8 cellular contexts compared by ENCODE assay signal in the genomic region with DNA sequence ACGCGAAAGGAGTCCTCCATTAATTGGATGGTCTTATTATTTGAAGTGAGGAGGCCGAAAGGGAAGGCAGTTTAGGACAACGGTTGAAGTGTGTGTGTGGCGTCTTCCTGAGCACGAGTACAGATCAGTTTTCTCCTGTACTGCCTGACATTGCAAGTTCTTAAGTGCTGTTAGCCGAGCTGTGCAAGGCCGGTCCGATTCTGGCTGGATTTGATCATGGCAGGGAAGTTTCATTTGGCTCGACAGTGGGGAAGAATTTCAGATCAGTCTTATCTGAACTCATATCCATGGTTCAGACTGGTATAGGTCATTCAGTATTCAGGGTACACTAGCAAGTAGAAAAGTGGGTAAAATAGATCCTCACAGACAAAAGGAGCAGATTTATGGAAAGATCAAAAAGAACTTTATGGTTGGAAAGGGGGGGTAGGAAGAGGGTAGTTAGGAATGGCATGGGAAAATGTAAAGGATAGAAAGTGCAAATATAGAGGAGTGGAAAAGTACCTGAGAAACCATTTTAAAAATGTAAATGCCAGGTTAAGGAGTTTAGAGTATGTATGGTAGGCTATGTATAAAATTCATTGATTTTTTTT. TPM values are rescaled to one million over a fixed set of nuclear protein-coding genes. Genes with fewer than 3 reads are reported as not detected.
DNase-seq lines count a peak whose midpoint lies in the region; ATAC-seq and TF ChIP-seq lines count a peak whose summit lies in the region.

No MANE protein-coding gene starts in this region.

- H3K27ac Mint-ChIP-seq in activated CD8-positive, alpha-beta T cell treated with anti-CD3 and anti-CD28 coated beads for 36 hours, result no peak overlapping the region
- no peak overlapping the region for H3K27ac Mint-ChIP-seq in stimulated activated naive B cell treated with anti-CD40 and anti-IgM and Interleukin-4, amounts not matched to agents 10 μg/mL and 1 μg/mL and 100 μg/mL, for 72 hours

- POLR2A ChIA-PET in activated CD8-positive, alpha-beta T cell treated with anti-CD3 and anti-CD28 coated beads for 36 hours (lab: Charles Lee), result interaction anchor here (0.6 to 3.3 kb wide), 3 partner anchors 10 to 111 kb away, joined by 3 to 18 read pairs (median 9); a partner anchor contains a TSS

- WGBS in heart right ventricle, 2 donors, result 0 to 1% methylated on average over 10 of the region's 10 CpGs
- 6% methylated on average over 9 of the region's 10 CpGs for WGBS in mammary epithelial cell (ENCODE audit: low coverage, missing lambda C conversion rate)
- WGBS in mesenchymal stem cell, result 0% methylated on average over 10 of the region's 10 CpGs

- intact Hi-C loops in heart right ventricle (cut with DNase I), result loop anchor here in 8 of 10 donors (1.0 to 10.0 kb wide), 6 partner anchors 10 to 381 kb away; a partner anchor contains a TSS
- intact Hi-C loops in Right ventricle myocardium inferior (cut with DNase I), result loop anchor here (2.0 kb wide), 2 partner anchors 112 to 134 kb away; a partner anchor contains a TSS
- intact Hi-C loops in mammary epithelial cell (cut with micrococcal nuclease), result loop anchor here (2.0 kb wide), 1 partner anchor 384 kb away; a partner anchor contains a TSS
- intact Hi-C loops in activated CD8-positive, alpha-beta T cell treated with anti-CD3 and anti-CD28 coated beads for 36 hours (cut with micrococcal nuclease), result loop anchor here (2.0 to 10.0 kb wide), 6 partner anchors 111 to 526 kb away; a partner anchor contains a TSS

- in situ Hi-C loops in mammary epithelial cell (cut with MboI; ENCODE audit: low sequenced_read_pairs in 2 of 2), result no loop called here

- no peak overlapping the region for H3K14ac ChIP-seq in mesenchymal stem cell (ENCODE audit: low read length in 2 of 2)

- TSS peak; percentile 72 for BruUV-seq in mammary epithelial cell (replicated peaks; lab: Mats Ljungman, UMichigan)

- no peak overlapping the region for H3K4me3 Mint-ChIP-seq in activated CD8-positive, alpha-beta T cell treated with anti-CD3 and anti-CD28 coated beads for 36 hours
- no peak overlapping the region for H3K4me3 Mint-ChIP-seq in stimulated activated naive B cell treated with anti-CD40 and anti-IgM and Interleukin-4, amounts not matched to agents 10 μg/mL and 1 μg/mL and 100 μg/mL, for 72 hours

- CTCF ChIA-PET in mammary epithelial cell (lab: Charles Lee; ENCODE audit: low non-redundant PET), result no interaction called here
- CTCF ChIA-PET in activated CD8-positive, alpha-beta T cell treated with anti-CD3 and anti-CD28 coated beads for 36 hours (lab: Charles Lee), result interaction anchor here (1.8 to 3.0 kb wide), 3 partner anchors 50 to 112 kb away, joined by 4 to 10 read pairs (median 8); a partner anchor contains a TSS

- H3K9me3 Mint-ChIP-seq in activated CD8-positive, alpha-beta T cell treated with anti-CD3 and anti-CD28 coated beads for 36 hours, result no peaks in the 10 kb centered on the region
- H3K9me3 Mint-ChIP-seq in stimulated activated naive B cell treated with anti-CD40 and anti-IgM and Interleukin-4, amounts not matched to agents 10 μg/mL and 1 μg/mL and 100 μg/mL, for 72 hours, result no peaks in the 10 kb centered on the region

- no peak overlapping the region for H3K23ac ChIP-seq in mesenchymal stem cell (ENCODE audit: low read length in 2 of 2)

- H3K4me3 ChIP-seq in heart right ventricle, result peak overlapping the region; percentile 56 to 88 (median 72)
- H3K4me3 ChIP-seq in mammary epithelial cell (replicated peaks in 1 of 3; ENCODE audit: insufficient read depth in 1 of 3, low read depth in 2 of 3, low read length in 3 of 3), result peak overlapping the region; percentile 51 to 72 (median 69)
- peak overlapping the region; percentile 76 to 96 for H3K4me3 ChIP-seq in mesenchymal stem cell (ENCODE audit: insufficient read depth in 1 of 2, low read depth in 1 of 2, low read length in 2 of 2)

- no peaks in the 10 kb centered on the region for H3K9me3 ChIP-seq in heart right ventricle
- H3K9me3 ChIP-seq in mammary epithelial cell (replicated peaks; ENCODE audit: insufficient read depth, low read length), result no peaks in the 10 kb centered on the region
- no peaks in the 10 kb centered on the region for H3K9me3 ChIP-seq in mesenchymal stem cell (ENCODE audit: control insufficient read depth, low read length)

- dilution Hi-C loops in mammary epithelial cell (cut with HindIII; ENCODE audit: low sequenced_read_pairs), result no loop called here

- H2AK5ac ChIP-seq in mesenchymal stem cell (ENCODE audit: low read length, severe bottlenecking), result no peak overlapping the region

- H3K27me3 ChIP-seq in heart right ventricle (no peaks in the 10 kb centered on the region), mammary epithelial cell (ENCODE audit: insufficient read depth, low read length) (no peaks in the 10 kb centered on the region), mesenchymal stem cell (ENCODE audit: control insufficient read depth in 1 of 2, insufficient read depth in 1 of 2, low read length in 2 of 2) (no peaks in the 10 kb centered on the region)

- no peak overlapping the region for H4K91ac ChIP-seq in mesenchymal stem cell (ENCODE audit: low read length)

- peak overlapping the region in 1 of 2 experiments; percentile 9 for H3K4ac ChIP-seq in mesenchymal stem cell (ENCODE audit: low read depth in 1 of 2, low read length in 2 of 2)

- H4K20me1 ChIP-seq in mammary epithelial cell (ENCODE audit: insufficient read depth, low read length), result no peaks in the 10 kb centered on the region

- peak overlapping the region; percentile 2 for H2BK120ac ChIP-seq in mesenchymal stem cell (ENCODE audit: low read depth, low read length)

- H2BK5ac ChIP-seq in mesenchymal stem cell (ENCODE audit: low read depth, low read length, poor library complexity, severe bottlenecking), result no peak overlapping the region

- peak in 1 of 9 donors; percentile 0 for TF ChIP-seq CTCF in heart right ventricle (IDR thresholded peaks at IDR 0.05)
- TF ChIP-seq CTCF in mammary epithelial cell (conservative IDR thresholded peaks at IDR 0.05 in 1 of 2, IDR thresholded peaks at IDR 0.05 in 1 of 2; ENCODE audit: extremely low read depth in 1 of 2, insufficient read depth in 1 of 2, low read depth in 1 of 2, low read length in 2 of 2), result no peak
- no peak for TF ChIP-seq CTCF in activated CD8-positive, alpha-beta T cell treated with anti-CD3 and anti-CD28 coated beads for 36 hours (IDR thresholded peaks at IDR 0.05)

- no peaks in the 10 kb centered on the region for H3K27me3 Mint-ChIP-seq in activated CD8-positive, alpha-beta T cell treated with anti-CD3 and anti-CD28 coated beads for 36 hours
- H3K27me3 Mint-ChIP-seq in stimulated activated naive B cell treated with anti-CD40 and anti-IgM and Interleukin-4, amounts not matched to agents 10 μg/mL and 1 μg/mL and 100 μg/mL, for 72 hours, result no peaks in the 10 kb centered on the region

- ATAC-seq in heart right ventricle (peak in 1 of 8 donors; percentile 24), Right ventricle myocardium inferior (no peak), HG03565 (IDR thresholded peaks at IDR 0.05; ENCODE audit: unreplicated experiment) (no peak)
- ATAC-seq in activated CD8-positive, alpha-beta T cell treated with anti-CD3 and anti-CD28 coated beads for 36 hours, result no peak
- ATAC-seq in stimulated activated naive B cell treated with anti-CD40 and anti-IgM and Interleukin-4, amounts not matched to agents 10 μg/mL and 1 μg/mL and 100 μg/mL, for 72 hours (replicated peaks), result no peak

- H3K79me1 ChIP-seq in mesenchymal stem cell (replicated peaks; ENCODE audit: low read length, poor library complexity, severe bottlenecking), result peaks cover 4% of the 10 kb centered on the region

- no peak overlapping the region for H2BK15ac ChIP-seq in mesenchymal stem cell (ENCODE audit: low read depth, poor library complexity, severe bottlenecking)

- H3K18ac ChIP-seq in mesenchymal stem cell (ENCODE audit: low read depth in 1 of 2, low read length in 2 of 2), result peak overlapping the region in 1 of 2 experiments; percentile 79

- H3K4me1 ChIP-seq in heart right ventricle (peaks cover 0 to 52% (median 36%) of the 10 kb centered on the region in 9 donors), mammary epithelial cell (ENCODE audit: insufficient read depth, low read length) (peaks cover 5% of the 10 kb centered on the region), mesenchymal stem cell (ENCODE audit: control insufficient read depth, insufficient read depth, low read depth, low read length) (no peaks in the 10 kb centered on the region)

- no peak for DNase-seq in heart right ventricle
- no peak for DNase-seq in Right ventricle myocardium inferior (ENCODE audit: missing footprints)
- DNase-seq in mammary epithelial cell, result no peak
- DNase-seq in mesenchymal stem cell, result no peak
- DNase-seq in stimulated activated CD4-positive, alpha-beta T cell treated with anti-CD3 and anti-CD28 coated beads, Interleukin-12 subunit alpha, Interleukin-12 subunit beta, amount 100 ng/mL, for 4 hours, result no peak
- DNase-seq in activated CD8-positive, alpha-beta T cell treated with anti-CD3 and anti-CD28 coated beads for 36 hours, result no peak
- DNase-seq in stimulated activated naive B cell treated with anti-CD40 and anti-IgM and Interleukin-4, amounts not matched to agents 10 μg/mL and 1 μg/mL and 100 μg/mL, for 72 hours, result no peak

- H3K4me1 Mint-ChIP-seq in activated CD8-positive, alpha-beta T cell treated with anti-CD3 and anti-CD28 coated beads for 36 hours (ENCODE audit: low read depth), result peaks cover 49% of the 10 kb centered on the region
- H3K4me1 Mint-ChIP-seq in stimulated activated naive B cell treated with anti-CD40 and anti-IgM and Interleukin-4, amounts not matched to agents 10 μg/mL and 1 μg/mL and 100 μg/mL, for 72 hours, result peaks cover 14 to 21% of the 10 kb centered on the region in 2 donors

- H3K4me2 ChIP-seq in mammary epithelial cell (ENCODE audit: insufficient read depth, low read depth, low read length) (peak overlapping the region; percentile 73), mesenchymal stem cell (ENCODE audit: low read length, poor library complexity, severe bottlenecking) (peak overlapping the region; percentile 55)

- peaks cover 13% of the 10 kb centered on the region for H3K36me3 Mint-ChIP-seq in activated CD8-positive, alpha-beta T cell treated with anti-CD3 and anti-CD28 coated beads for 36 hours (ENCODE audit: low read depth)
- H3K36me3 Mint-ChIP-seq in stimulated activated naive B cell treated with anti-CD40 and anti-IgM and Interleukin-4, amounts not matched to agents 10 μg/mL and 1 μg/mL and 100 μg/mL, for 72 hours, result peaks cover 0 to 6% of the 10 kb centered on the region in 2 donors

- H2AFZ ChIP-seq in mammary epithelial cell (ENCODE audit: low read depth, low read length), result peak overlapping the region; percentile 82
- H2AFZ ChIP-seq in mesenchymal stem cell (ENCODE audit: low read depth, low read length), result peak overlapping the region; percentile 48

- H2BK12ac ChIP-seq in mesenchymal stem cell (ENCODE audit: low read length in 2 of 2), result no peak overlapping the region

- H3K79me2 ChIP-seq in mammary epithelial cell (ENCODE audit: insufficient read depth, low read length), result peaks cover 53% of the 10 kb centered on the region

- H3K36me3 ChIP-seq in heart right ventricle, result peaks cover 0 to 36% (median 2%) of the 10 kb centered on the region in 9 donors
- peaks cover 5% of the 10 kb centered on the region for H3K36me3 ChIP-seq in mammary epithelial cell (ENCODE audit: insufficient read depth, low read length)
- H3K36me3 ChIP-seq in mesenchymal stem cell (ENCODE audit: control insufficient read depth in 1 of 2, insufficient read depth in 2 of 2, low read depth in 1 of 2, low read length in 2 of 2), result peaks cover 0 to 13% of the 10 kb centered on the region in 2 experiments

- peak overlapping the region; percentile 98 for H3K9ac ChIP-seq in mammary epithelial cell (ENCODE audit: insufficient read depth, low read length)
- peak overlapping the region; percentile 93 for H3K9ac ChIP-seq in mesenchymal stem cell (ENCODE audit: low read length)

- H4K8ac ChIP-seq in mesenchymal stem cell (ENCODE audit: low read length), result peak overlapping the region; percentile 20

- peak overlapping the region; percentile 95 to 99 (median 99) for H3K27ac ChIP-seq in heart right ventricle
- H3K27ac ChIP-seq in mammary epithelial cell (ENCODE audit: insufficient read depth, low read depth, low read length), result peak overlapping the region; percentile 96
- H3K27ac ChIP-seq in mesenchymal stem cell (ENCODE audit: low read length, poor library complexity, severe bottlenecking), result peak overlapping the region; percentile 69

RNA-seq across cellular contexts. Expression of a gene that starts 0.7 kb away (rescaled TPM):
- total RNA-seq in heart right ventricle (1 to 10 TPM; 3.5 to 9.1 (median 6.2) TPM), Right ventricle myocardium inferior (5.5 TPM), mammary epithelial cell (1 to 10 TPM; 2.8 to 3.0 TPM)
- polyA plus RNA-seq in heart right ventricle (1 to 10 TPM; 1.9 to 5.4 TPM), mammary epithelial cell (1.6 TPM)
- not detected for polyA minus RNA-seq in mammary epithelial cell
- 1.2 TPM for polyA plus RNA-seq in mesenchymal stem cell (2013, experiment 1 of 2)
- 1.8 TPM for polyA plus RNA-seq in mesenchymal stem cell (2013, experiment 2 of 2)
- 1 to 10 TPM; 3.5 to 4.4 TPM for total RNA-seq in activated CD8-positive, alpha-beta T cell treated with anti-CD3 and anti-CD28 coated beads for 36 hours

RNA-seq across cellular contexts. Expression of a gene that starts 10.3 kb away (rescaled TPM):
- total RNA-seq in heart right ventricle (100 to 1,000 TPM in 7 of 10 donors, 10 to 100 TPM in 3; 86.3 to 163 (median 124) TPM), Right ventricle myocardium inferior (85.6 TPM), mammary epithelial cell (100 to 1,000 TPM; 204 to 225 TPM)
- polyA plus RNA-seq in heart right ventricle (100 to 1,000 TPM in 1 of 2 donors, 10 to 100 TPM in 1; 82.5 to 121 TPM), mammary epithelial cell (149 TPM)
- polyA minus RNA-seq in mammary epithelial cell, result 157 TPM
- polyA plus RNA-seq in mesenchymal stem cell (2013, experiment 1 of 2), result 381 TPM
- 357 TPM for polyA plus RNA-seq in mesenchymal stem cell (2013, experiment 2 of 2)
- total RNA-seq in activated CD8-positive, alpha-beta T cell treated with anti-CD3 and anti-CD28 coated beads for 36 hours, result 10 to 100 TPM; 76.0 to 77.1 TPM
